8 cellular contexts compared by ENCODE assay signal in the genomic region with DNA sequence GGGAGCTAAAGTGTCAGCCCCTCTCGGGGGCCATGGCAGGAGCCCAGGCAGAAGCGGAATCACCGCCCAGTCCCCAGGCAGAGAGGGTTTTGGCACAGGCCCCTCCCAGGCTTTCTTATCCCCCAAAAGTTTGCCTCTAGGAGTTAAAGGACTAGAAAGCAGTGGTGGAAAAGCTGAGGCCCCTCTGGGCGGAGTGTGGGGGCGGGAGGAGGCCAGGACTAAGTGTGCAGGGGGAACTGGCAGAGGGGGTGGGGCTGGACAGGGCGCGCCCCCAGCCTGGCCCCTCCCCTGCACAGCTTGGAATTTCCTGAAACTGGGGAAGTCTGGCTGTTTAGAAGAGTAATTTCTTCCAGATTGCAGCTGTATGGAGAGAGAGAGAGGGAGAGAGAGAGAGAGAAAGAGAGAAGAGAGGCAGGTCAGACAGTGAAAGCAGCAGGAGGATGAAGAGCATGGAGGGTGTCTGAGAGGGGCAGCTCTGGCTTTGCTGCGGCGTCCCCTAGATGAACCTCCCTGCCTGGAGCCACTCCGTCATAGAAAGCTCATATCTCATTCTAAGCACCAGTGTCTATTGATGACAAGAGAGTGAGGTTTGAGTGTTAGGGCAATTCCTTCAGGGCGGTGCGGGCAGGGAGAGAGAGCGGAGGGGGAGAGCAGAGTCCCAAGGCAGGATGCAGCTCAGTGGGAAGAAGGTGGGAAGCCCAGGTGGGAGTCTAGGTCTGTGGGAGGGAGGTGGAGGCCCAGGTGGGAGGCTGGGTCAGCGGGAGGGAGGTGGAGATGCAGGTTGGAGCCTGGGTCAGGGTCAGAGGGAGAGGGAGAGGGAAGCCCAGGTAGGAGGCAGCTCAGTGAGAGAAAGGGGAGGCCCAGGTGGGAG. TPM values are rescaled to one million over a fixed set of nuclear protein-coding genes. Genes with fewer than 3 reads are reported as not detected.
DNase-seq lines count a peak whose midpoint lies in the region; ATAC-seq and TF ChIP-seq lines count a peak whose summit lies in the region.

A gene with protein sequence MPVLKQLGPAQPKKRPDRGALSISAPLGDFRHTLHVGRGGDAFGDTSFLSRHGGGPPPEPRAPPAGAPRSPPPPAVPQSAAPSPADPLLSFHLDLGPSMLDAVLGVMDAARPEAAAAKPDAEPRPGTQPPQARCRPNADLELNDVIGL (minus strand): TSS at position 226 of the 871 bp plus-strand sequence. CDS start 7,749 bp downstream, outside the sequence.

- peaks cover 14% of the 10 kb centered on the region for H3K4me1 Mint-ChIP-seq in endothelial cell (ENCODE audit: unreplicated experiment)

- H3K4me3 ChIP-seq in AG09309 (ENCODE audit: control insufficient read depth, low read depth, low read length) (peak within 1 kb of the TSS; percentile 51), NT2/D1 (ENCODE audit: insufficient read length, low read depth) (peak within 1 kb of the TSS; percentile 2), mucosa of descending colon (peak within 1 kb of the TSS; percentile 36), vagina (peak within 1 kb of the TSS; percentile 48 to 50)

- peak within 1 kb of the TSS; percentile 88 for H3K27ac ChIP-seq in vagina

- TF ChIP-seq CTCF in AG09309 (IDR thresholded peaks at IDR 0.05; ENCODE audit: control insufficient read depth, insufficient read depth, low read depth, low read length, missing control alignments): no peak
- TF ChIP-seq CTCF in endothelial cell (IDR thresholded peaks at IDR 0.05; ENCODE audit: unreplicated experiment): no peak
- no peak for TF ChIP-seq CTCF in mucosa of descending colon (IDR thresholded peaks at IDR 0.05)
- TF ChIP-seq CTCF in vagina (IDR thresholded peaks at IDR 0.05): no peak

- no peaks in the 10 kb centered on the region for H3K27me3 ChIP-seq in NT2/D1 (ENCODE audit: insufficient read depth, insufficient read length)
- no peaks in the 10 kb centered on the region for H3K27me3 ChIP-seq in vagina

- peak within 1 kb of the TSS; percentile 78 for H3K4me3 Mint-ChIP-seq in endothelial cell (ENCODE audit: unreplicated experiment)

- H3K9me3 ChIP-seq in NT2/D1 (ENCODE audit: insufficient read depth, low read length): no peaks in the 10 kb centered on the region
- H3K9me3 ChIP-seq in mucosa of descending colon: no peaks in the 10 kb centered on the region
- H3K9me3 ChIP-seq in vagina: no peaks in the 10 kb centered on the region

- H3K9ac ChIP-seq in NT2/D1 (ENCODE audit: insufficient read length, low read depth): peak within 1 kb of the TSS; percentile 61

- TF ChIP-seq POLR2A in vagina (IDR thresholded peaks at IDR 0.05): peak in 1 of 2 donors; percentile 76

- H3K36me3 ChIP-seq in NT2/D1 (ENCODE audit: insufficient read depth, insufficient read length, low read length) (no peaks in the 10 kb centered on the region), mucosa of descending colon (ENCODE audit: low read depth) (no peaks in the 10 kb centered on the region), vagina (no peaks in the 10 kb centered on the region)

- peaks cover 8% of the 10 kb centered on the region for H3K4me1 ChIP-seq in NT2/D1 (ENCODE audit: insufficient read depth, insufficient read length)
- H3K4me1 ChIP-seq in mucosa of descending colon (ENCODE audit: low read depth): peaks cover 35% of the 10 kb centered on the region
- peaks cover 47% of the 10 kb centered on the region for H3K4me1 ChIP-seq in vagina

- H3K36me3 Mint-ChIP-seq in endothelial cell (ENCODE audit: low read depth, unreplicated experiment): no peaks in the 10 kb centered on the region

- H3K27ac Mint-ChIP-seq in endothelial cell (ENCODE audit: unreplicated experiment): no peak within 1 kb of the TSS

- H3K9me3 Mint-ChIP-seq in endothelial cell (ENCODE audit: unreplicated experiment): no peaks in the 10 kb centered on the region

- peaks cover 9% of the 10 kb centered on the region for H3K27me3 Mint-ChIP-seq in endothelial cell (ENCODE audit: unreplicated experiment)

- ATAC-seq in mucosa of descending colon: peak; percentile 84
- ATAC-seq in GM18861 (IDR thresholded peaks at IDR 0.05; ENCODE audit: unreplicated experiment): no peak
- ATAC-seq in GM18498 (IDR thresholded peaks at IDR 0.05; ENCODE audit: unreplicated experiment): no peak

- peak; percentile 72 for DNase-seq in AG09309 (ENCODE audit: low read depth)
- DNase-seq in NT2/D1 (ENCODE audit: low read depth, low spot score): no peak
- peak; percentile 40 for DNase-seq in endothelial cell (ENCODE audit: low spot score)
- peak; percentile 86 to 88 (median 88) for DNase-seq in mucosa of descending colon
- peak in 1 of 2 donors; percentile 88 for DNase-seq in vagina (ENCODE audit: extremely low spot score in 2 of 2)
- DNase-seq in activated T-cell treated with anti-CD3 and anti-CD28 coated beads, Interleukin-2, amount 50 U/mL, for 1 hour: no peak

- intact Hi-C loops in mucosa of descending colon (cut with DNase I, micrococcal nuclease) (no loop called here), vagina (cut with DNase I) (no loop called here)

RNA-seq across cellular contexts. Expression of the gene that starts here (rescaled TPM):
- total RNA-seq in endothelial cell (ENCODE audit: unreplicated experiment) (21.4 TPM), mucosa of descending colon (100 to 1,000 TPM; 130 to 446 (median 319) TPM), vagina (33.4 TPM)

Comparison
In these comparisons a context has a peak if more than half of its experiments do, and no peak if none do; other contexts are left out.
1. DNase-seq: peak in AG09309 (single experiment), endothelial cell (single experiment) and mucosa of descending colon (3 of 3); none in NT2/D1 (single experiment) and activated T-cell treated with anti-CD3 and anti-CD28 coated beads, Interleukin-2, amount 50 U/mL, for 1 hour (single experiment).
2. Peak in every context shown above with its lines, with median percentiles within 50 percentile points of each other: H3K4me3 ChIP-seq.